In genomic region chr7:30563326-30563942, GRCh38 we compare ENCODE assay signal across 1 cellular context.
TF ChIP-seq lines count a peak whose summit lies in the region.

No MANE protein-coding gene starts in this region.

TF ChIP-seq in GM12878, 131 proteins besides CTCF, POLR2A, EP300 and RAD21:
- TF ChIP-seq RUNX3 (IDR thresholded peaks at IDR 0.05; ENCODE audit: low read length) (0 out of 2 replicates have a peak, but pooled peaks have one; percentile 18), E2F8 (IDR thresholded peaks at IDR 0.05; ENCODE audit: low read depth, partially characterized antibody) (no peak)
